ENCODE assay signal across 10 cellular contexts in genomic region chr16:19478505-19478904, GRCh38.
"Had no signal": no experiment of that assay in that cellular context is flagged by ENCODE, and none has a peak within 500 bp of the region (broad histone marks: within the 10 kb centered on the region; RNA-seq: fewer than 3 reads in every experiment).

No MANE protein-coding gene starts in this region.

- H3K27ac Mint-ChIP-seq: GM23338, H9, HFFc6 had no signal

- H3K9me3 Mint-ChIP-seq: GM23338, H9, HFFc6 had no signal

- DNase-seq: H9, HCEC 1CT, HFFc6, IMR-90, KG1 had no signal

- ATAC-seq: GM23338, K562 had no signal

- H2AFZ ChIP-seq: GM23338 had no signal

- H3K4me3 Mint-ChIP-seq: GM23338, H9, HFFc6 had no signal

- H3K4me1 Mint-ChIP-seq: GM23338 had no signal

- H3K4me3 ChIP-seq: GM23338, K562 had no signal

- H3K27ac ChIP-seq: HL-60 had no signal

- FAIRE-seq: H1, H54, K562 had no signal

- H3K4me2 ChIP-seq: GM23338 had no signal
